15 cellular contexts compared by ENCODE assay signal in the genomic region with DNA sequence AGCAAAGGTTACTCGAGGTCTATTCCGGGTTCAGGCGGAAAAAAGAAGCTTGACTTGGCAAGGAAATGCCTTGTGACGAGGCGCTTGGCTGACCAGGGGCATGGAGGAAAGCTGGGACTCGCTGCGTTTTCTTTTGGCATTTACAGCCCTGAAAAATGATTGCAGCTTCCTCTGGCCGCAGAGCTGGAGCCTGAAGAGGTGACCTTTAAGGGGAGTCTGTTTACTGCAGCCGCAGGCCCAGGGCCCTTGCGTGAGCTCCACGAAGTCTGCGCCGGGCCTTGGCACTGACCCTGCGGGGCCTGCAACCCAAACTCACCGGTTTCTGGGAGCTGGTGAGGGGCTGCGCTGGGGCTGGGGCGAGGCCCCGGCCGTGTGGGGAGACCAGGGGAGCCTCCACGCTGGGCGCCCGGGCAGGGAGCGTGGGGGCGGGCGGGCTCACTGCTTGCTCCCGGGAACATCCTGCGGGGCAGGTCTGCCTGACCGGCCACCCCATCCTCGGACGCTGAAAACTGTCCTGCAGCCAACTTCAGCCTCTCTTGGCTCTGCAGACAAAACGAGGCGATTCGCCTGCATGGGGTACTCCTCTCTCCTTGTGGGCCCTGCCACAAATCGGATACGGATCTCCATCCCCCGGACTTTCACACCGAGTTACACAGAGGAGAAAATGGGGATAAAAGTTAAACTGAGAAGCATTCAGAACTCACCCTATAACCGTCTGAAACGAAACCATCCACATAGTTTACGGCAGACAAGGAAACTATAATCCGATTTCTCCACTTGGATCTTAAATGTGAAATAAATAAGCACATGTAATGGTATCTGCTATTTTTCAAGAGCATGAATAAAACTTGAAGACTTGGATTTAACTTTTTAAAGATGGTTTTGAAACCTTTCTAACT.
DNase-seq lines count a peak whose midpoint lies in the region; ATAC-seq, FAIRE-seq and TF ChIP-seq lines count a peak whose summit lies in the region.
"Had no signal": no experiment of that assay in that cellular context is flagged by ENCODE, and none has a peak within 500 bp of the region (broad histone marks: within the 10 kb centered on the region; RNA-seq: fewer than 3 reads in every experiment).

No MANE protein-coding gene starts in this region.

- CTCF ChIA-PET in A673 (lab: Charles Lee), result no interaction called here

- no TSS peak for BruUV-seq in A673 (replicated peaks; lab: Mats Ljungman, UMichigan)

- TF ChIP-seq CTCF in kidney (IDR thresholded peaks at IDR 0.05; ENCODE audit: borderline replicate concordance, extremely low read depth, insufficient read depth), result no peak
- TF ChIP-seq CTCF in parathyroid adenoma (IDR thresholded peaks at IDR 0.05), result no peak
- no peak for TF ChIP-seq CTCF in A673 (conservative IDR thresholded peaks at IDR 0.05; ENCODE audit: low read depth, low read length)
- no peak for TF ChIP-seq CTCF in tibial nerve (IDR thresholded peaks at IDR 0.05)

- no peak for FAIRE-seq in kidney (lab: Jason Lieb, UNC)

- H3K27me3 ChIP-seq in right cardiac atrium (ENCODE audit: control insufficient read depth, insufficient read depth) (no peaks in the 10 kb centered on the region), parathyroid adenoma (ENCODE audit: control insufficient read depth, insufficient read depth, low read length) (no peaks in the 10 kb centered on the region), A673 (replicated peaks; ENCODE audit: insufficient read depth, low read depth, low read length, poor library complexity) (peaks cover 88% of the 10 kb centered on the region), tibial nerve (peaks cover 0 to 51% of the 10 kb centered on the region in 2 donors)

- POLR2A ChIA-PET in A673 (lab: Charles Lee; ENCODE audit: low non-redundant PET), result no interaction called here

- WGBS in right cardiac atrium, result 50% methylated on average over 41 of the region's 41 CpGs
- 45 to 54% methylated on average over 31 to 34 of the region's 41 CpGs for WGBS in tibial nerve, 2 donors

- ATAC-seq in right cardiac atrium, result peak; percentile 52 to 62
- no peak for ATAC-seq in Right ventricle myocardium superior (ENCODE audit: poor library complexity)
- ATAC-seq: activated CD4-positive, CD25-positive, alpha-beta regulatory T cell treated with anti-CD3 and anti-CD28 coated beads, Interleukin-2, amount 50 U/mL, for 24 hours had no signal

- no peaks in the 10 kb centered on the region for H3K9me3 ChIP-seq in right cardiac atrium (ENCODE audit: control insufficient read depth, low read length)
- no peaks in the 10 kb centered on the region for H3K9me3 ChIP-seq in kidney (ENCODE audit: control insufficient read depth in 1 of 2, low read length in 2 of 2)
- H3K9me3 ChIP-seq in parathyroid adenoma (ENCODE audit: control insufficient read depth, low read length), result no peaks in the 10 kb centered on the region
- no peaks in the 10 kb centered on the region for H3K9me3 ChIP-seq in A673 (ENCODE audit: low read depth, low read length, poor library complexity, severe bottlenecking)
- H3K9me3 ChIP-seq in tibial nerve, result no peaks in the 10 kb centered on the region

- no peak overlapping the region for H3K4me2 ChIP-seq in parathyroid adenoma (ENCODE audit: low read length)

- H3K4me1 ChIP-seq in right cardiac atrium (ENCODE audit: control insufficient read depth, insufficient read depth, low read length), result peaks cover 3% of the 10 kb centered on the region
- peaks cover 0 to 4% of the 10 kb centered on the region in 2 donors for H3K4me1 ChIP-seq in kidney (ENCODE audit: control insufficient read depth in 1 of 2, insufficient read depth in 1 of 2, low read depth in 1 of 2, low read length in 2 of 2)
- H3K4me1 ChIP-seq in parathyroid adenoma, result no peaks in the 10 kb centered on the region
- no peaks in the 10 kb centered on the region for H3K4me1 ChIP-seq in A673 (ENCODE audit: insufficient read depth, low read length, poor library complexity, severe bottlenecking)
- H3K4me1 ChIP-seq in tibial nerve, result no peaks in the 10 kb centered on the region

- DNase-seq in right cardiac atrium, result peak; percentile 31 to 67 (median 64)
- DNase-seq in Right ventricle myocardium superior, result no peak
- DNase-seq in kidney, result peak; percentile 82
- DNase-seq in NCI-H69 (lab: John Stamatoyannopoulos, UW), result no peak
- no peak for DNase-seq in A673 (ENCODE audit: low spot score)
- no peak for DNase-seq in NCI-H748 (lab: John Stamatoyannopoulos, UW; ENCODE audit: unreplicated experiment)
- DNase-seq in tibial nerve (ENCODE audit: low spot score in 2 of 2), result no peak
- DNase-seq: caudate nucleus; hypothalamus; midbrain; NCI-H1105; NCI-H226; stimulated activated CD4-positive, alpha-beta T cell treated with anti-CD3 and anti-CD28 coated beads, Interleukin-1b, Interleukin-23, amount 100 ng/mL, for 48 hours had no signal

- H3K4me3 ChIP-seq in right cardiac atrium (ENCODE audit: low read length) (peak overlapping the region; percentile 33), kidney (ENCODE audit: low read length in 2 of 2) (no peak overlapping the region), parathyroid adenoma (ENCODE audit: low read depth, low read length) (no peak overlapping the region), A673 (ENCODE audit: low read depth, low read length, poor library complexity, severe bottlenecking) (no peak overlapping the region), tibial nerve (peak overlapping the region in 1 of 4 donors; percentile 9)

- H2AFZ ChIP-seq in parathyroid adenoma, result no peak overlapping the region

- no peaks in the 10 kb centered on the region for H3K36me3 ChIP-seq in kidney (ENCODE audit: control insufficient read depth in 1 of 2, insufficient read depth in 2 of 2, low read length in 2 of 2)
- H3K36me3 ChIP-seq in parathyroid adenoma (ENCODE audit: control insufficient read depth, insufficient read depth, low read length), result no peaks in the 10 kb centered on the region
- H3K36me3 ChIP-seq in A673 (ENCODE audit: insufficient read depth, low read length, poor library complexity, severe bottlenecking), result no peaks in the 10 kb centered on the region
- no peaks in the 10 kb centered on the region for H3K36me3 ChIP-seq in tibial nerve

- intact Hi-C loops in right cardiac atrium (cut with DNase I) (no loop called here), Right ventricle myocardium superior (cut with DNase I) (no loop called here), kidney (cut with DNase I) (no loop called here), A673 (cut with micrococcal nuclease; ENCODE audit: unreplicated experiment) (no loop called here)

- TF ChIP-seq POLR2A in tibial nerve (IDR thresholded peaks at IDR 0.05), result no peak

- H3K27ac ChIP-seq in right cardiac atrium (ENCODE audit: low read length) (peak overlapping the region; percentile 30), kidney (ENCODE audit: low read depth in 2 of 2, low read length in 2 of 2) (peak overlapping the region in 1 of 2 donors; percentile 60), parathyroid adenoma (peak overlapping the region; percentile 22), A673 (ENCODE audit: low read depth, low read length, poor library complexity, severe bottlenecking) (no peak overlapping the region), tibial nerve (peak overlapping the region in 1 of 4 donors; percentile 17)

- no peak for TF ChIP-seq EP300 in tibial nerve (IDR thresholded peaks at IDR 0.05)

- no peaks in the 10 kb centered on the region for H3K79me2 ChIP-seq in parathyroid adenoma

- H3K9ac ChIP-seq in kidney (ENCODE audit: low read length in 2 of 2) (no peak overlapping the region), parathyroid adenoma (no peak overlapping the region)

Comparison
In these comparisons a context has a peak if more than half of its experiments do, and no peak if none do; other contexts are left out.
1. DNase-seq: peak in right cardiac atrium (3 of 3) and kidney (single experiment); none in Right ventricle myocardium superior (single experiment), NCI-H69 (single experiment), A673 (single experiment), NCI-H748 (single experiment) and tibial nerve (0 of 2).